In the genomic region with DNA sequence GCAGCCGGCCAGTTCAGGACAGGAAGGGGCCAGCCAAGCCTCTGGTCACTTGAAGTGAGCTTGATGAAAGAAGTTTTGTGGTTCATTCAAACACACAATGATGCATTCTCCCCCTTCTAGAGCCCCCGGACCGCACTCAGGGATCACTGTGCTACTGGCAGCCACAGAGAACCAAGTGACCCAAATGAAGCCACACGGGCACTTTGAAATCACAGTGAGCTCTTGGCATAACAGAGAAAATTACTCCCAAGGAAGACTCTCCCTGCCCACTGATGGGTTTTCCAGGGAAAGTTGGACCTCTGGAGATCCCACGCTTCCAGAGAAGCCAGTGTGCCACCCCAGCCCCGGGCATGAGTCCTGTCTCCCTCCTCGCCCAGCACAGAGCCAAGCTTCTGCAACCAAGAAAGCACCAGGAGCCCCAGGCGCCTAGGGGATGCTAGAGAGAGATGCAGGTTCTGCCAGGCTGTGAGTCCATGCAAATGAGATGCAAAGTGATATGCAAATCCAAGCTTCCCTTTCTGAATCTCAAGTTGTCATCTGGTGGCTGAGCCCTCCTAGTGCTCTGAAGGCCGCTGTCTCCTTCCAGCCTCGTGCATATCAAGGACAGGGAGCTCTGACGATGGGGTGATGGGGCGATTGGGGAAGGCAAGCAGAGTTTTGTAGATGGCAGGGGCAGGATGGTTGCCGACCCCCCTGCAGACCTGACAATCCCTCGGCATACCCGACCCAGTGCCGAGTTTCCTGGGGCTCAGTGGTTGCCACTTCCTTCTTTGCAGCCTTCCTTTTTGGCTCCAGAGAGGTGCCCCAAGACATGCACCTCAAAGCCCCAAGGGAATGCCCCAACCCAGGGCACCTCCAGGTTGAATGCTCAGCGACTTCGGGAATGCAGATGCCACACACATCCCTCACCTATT, we compare ENCODE assay signal across 11 cellular contexts.
"Had no signal": no experiment of that assay in that cellular context is flagged by ENCODE, and none has a peak within 500 bp of the region (broad histone marks: within the 10 kb centered on the region; RNA-seq: fewer than 3 reads in every experiment).

No MANE protein-coding gene starts in this region.

- FAIRE-seq: astrocyte had no signal

- H3K4me1 ChIP-seq: stomach, testis had no signal

- H3K27me3 ChIP-seq: ovary, testis had no signal

- H3K27ac ChIP-seq: epithelial cell of prostate, ovary, stomach, testis had no signal

- DNase-seq: activated CD4-positive, alpha-beta T cell treated with anti-CD3 and anti-CD28 coated beads, Interleukin-2, amount 50 U/mL, for 1 hour; activated naive CD4-positive, alpha-beta T cell; activated T-cell treated with anti-CD3 and anti-CD28 coated beads for 4 hours; foreskin melanocyte; nephron progenitor cell; stimulated activated CD4-positive, alpha-beta T cell treated with anti-CD3 and anti-CD28 coated beads, Interleukin-1b, Interleukin-23, amount 100 ng/mL, for 48 hours; stomach; testis had no signal

- H3K4me3 ChIP-seq: ovary, stomach, testis had no signal

- H3K9me3 Mint-ChIP-seq: nephron progenitor cell had no signal

- H3K36me3 ChIP-seq: ovary, stomach had no signal

- H3K27ac Mint-ChIP-seq: nephron progenitor cell had no signal

- H3K4me3 Mint-ChIP-seq: nephron progenitor cell had no signal

- H3K9me3 ChIP-seq: ovary, stomach, testis had no signal
